Comparison of ENCODE assay signal across 20 cellular contexts in genomic region chr1:160360227-160360695, GRCh38. TPM values are rescaled to one million over a fixed set of nuclear protein-coding genes. Genes with fewer than 3 reads are reported as not detected.
"Had no signal": no experiment of that assay in that cellular context is flagged by ENCODE, and none has a peak within 500 bp of the region (broad histone marks: within the 10 kb centered on the region; RNA-seq: fewer than 3 reads in every experiment).

No MANE protein-coding gene starts in this region.

- H3K9ac ChIP-seq: parathyroid adenoma had no signal

- H3K27me3 ChIP-seq: ascending aorta, breast epithelium, esophagus muscularis mucosa, neutrophil had no signal

- H3K4me3 ChIP-seq: ascending aorta, breast epithelium, esophagus muscularis mucosa had no signal

- H3K4me1 ChIP-seq: ascending aorta, breast epithelium, esophagus muscularis mucosa, parathyroid adenoma had no signal

- H2AFZ ChIP-seq: parathyroid adenoma had no signal

- ATAC-seq: activated naive CD8-positive, alpha-beta T cell treated with anti-CD3 and anti-CD28 coated beads, Interleukin-2, amount 50 U/mL, for 24 hours; naive thymus-derived CD8-positive, alpha-beta T cell; stimulated activated naive CD8-positive, alpha-beta T cell treated with anti-CD3 and anti-CD28 coated beads, Interleukin-15, Interleukin-2, amounts not matched to agents 100 U/mL and 50 U/mL, for 24 hours had no signal

- H3K79me2 ChIP-seq: parathyroid adenoma had no signal

- H3K9me3 ChIP-seq: ascending aorta, breast epithelium, esophagus muscularis mucosa, neutrophil had no signal

- H3K27ac ChIP-seq: ascending aorta, breast epithelium, esophagus muscularis mucosa, neutrophil, parathyroid adenoma had no signal

- DNase-seq: activated CD4-positive, alpha-beta memory T cell treated with anti-CD3 and anti-CD28 coated beads, Interleukin-2, amount 10 ng/mL, durations not matched to agents 7 days and 5 days; activated CD4-positive, alpha-beta T cell treated with anti-CD3 and anti-CD28 coated beads for 48 hours; activated CD4-positive, CD25-positive, alpha-beta regulatory T cell; activated naive CD4-positive, alpha-beta T cell treated with anti-CD3 and anti-CD28 coated beads for 36 hours; activated naive CD8-positive, alpha-beta T cell treated with anti-CD3 and anti-CD28 coated beads, Interleukin-2, amount 50 U/mL, for 24 hours; activated T-cell treated with anti-CD3 and anti-CD28 coated beads, Interleukin-2, amount 50 U/mL, for 24 hours; cerebellar nuclear complex; cortex of kidney; effector CD8-positive, alpha-beta T cell; naive thymus-derived CD8-positive, alpha-beta T cell; stimulated activated CD4-positive, alpha-beta T cell treated with anti-CD3 and anti-CD28 coated beads, Interleukin-12 subunit alpha, Interleukin-12 subunit beta, amount 100 ng/mL, for 4 hours; stimulated activated CD4-positive, alpha-beta T cell treated with anti-CD3 and anti-CD28 coated beads, Interleukin-1b, Interleukin-23, amount 100 ng/mL, for 48 hours; stimulated activated naive CD8-positive, alpha-beta T cell treated with anti-CD3 and anti-CD28 coated beads, Interleukin-15, Interleukin-2, amounts not matched to agents 100 U/mL and 50 U/mL, for 24 hours; trophoblast cell had no signal

RNA-seq across cellular contexts. Expression of gene NHLH1, which starts 6.6 kb away (rescaled TPM):
- total RNA-seq: ascending aorta, esophagus muscularis mucosa had no signal

RNA-seq across cellular contexts. Expression of gene VANGL2, which starts 40.1 kb away (rescaled TPM):
- total RNA-seq: activated CD4-positive, alpha-beta memory T cell treated with anti-CD3 and anti-CD28 coated beads, Interleukin-2, amount 10 ng/mL, durations not matched to agents 7 days and 5 days; endothelial cell of umbilical vein had no signal
